ENCODE assay signal across 8 cellular contexts in genomic region chr14:80941241-80942157, GRCh38. TPM values are rescaled to one million over a fixed set of nuclear protein-coding genes. Genes with fewer than 3 reads are reported as not detected.
DNase-seq lines count a peak whose midpoint lies in the region; ATAC-seq and TF ChIP-seq lines count a peak whose summit lies in the region.

Gene CEP128, minus strand, starts transcription at chr14:80941738.

- peak within 1 kb of the TSS; percentile 91 for H3K4me3 Mint-ChIP-seq in activated T-cell treated with anti-CD3 and anti-CD28 coated beads, Interleukin-2, amount 50 U/mL, for 24 hours

- intact Hi-C loops in Panc1 (cut with micrococcal nuclease; ENCODE audit: unreplicated experiment), result no loop called here

- peaks cover 9% of the 10 kb centered on the region for H3K9me3 Mint-ChIP-seq in activated T-cell treated with anti-CD3 and anti-CD28 coated beads, Interleukin-2, amount 50 U/mL, for 24 hours

- H3K36me3 Mint-ChIP-seq in activated T-cell treated with anti-CD3 and anti-CD28 coated beads, Interleukin-2, amount 50 U/mL, for 24 hours (ENCODE audit: low read depth), result peaks cover 8% of the 10 kb centered on the region

- ATAC-seq in GM21717 (IDR thresholded peaks at IDR 0.05; ENCODE audit: unreplicated experiment), result peak; percentile 98
- peak; percentile 100 for ATAC-seq in Panc1

- POLR2A ChIA-PET in Panc1 (lab: Charles Lee), result interaction anchor here (0.6 kb wide), 1 partner anchor 896 kb away, joined by 3 read pairs; no protein-coding TSS in a partner anchor

- peaks cover 53% of the 10 kb centered on the region for H3K4me1 Mint-ChIP-seq in activated T-cell treated with anti-CD3 and anti-CD28 coated beads, Interleukin-2, amount 50 U/mL, for 24 hours (ENCODE audit: low read depth)

- H3K27ac Mint-ChIP-seq in activated T-cell treated with anti-CD3 and anti-CD28 coated beads, Interleukin-2, amount 50 U/mL, for 24 hours, result peak within 1 kb of the TSS; percentile 97

- H3K9ac ChIP-seq in mucosa of stomach (ENCODE audit: low read length), result peak within 1 kb of the TSS; percentile 70

- H3K9me3 ChIP-seq in Panc1 (ENCODE audit: control insufficient read depth, insufficient read depth, low read depth, low read length) (no peaks in the 10 kb centered on the region), esophagus (ENCODE audit: control insufficient read depth in 2 of 2, insufficient read depth in 1 of 2, low read depth in 1 of 2, low read length in 1 of 2) (no peaks in the 10 kb centered on the region), mucosa of stomach (ENCODE audit: control insufficient read depth, low read length) (no peaks in the 10 kb centered on the region)

- in situ Hi-C loops in Panc1 (cut with HindIII; ENCODE audit: low pct_unique_long_range_greater_than_20kb, low sequenced_read_pairs), result no loop called here

- TF ChIP-seq CTCF in Panc1 (IDR thresholded peaks at IDR 0.05), result no peak

- DNase-seq in DMS53 treated with DMSO at 0.1 percent for 48 hours (lab: John Stamatoyannopoulos, UW; ENCODE audit: unreplicated experiment) (peak; percentile 91), Panc1 (ENCODE audit: low read depth, low spot score) (peak; percentile 88)
- DNase-seq in Jurkat, Clone E6-1 (ENCODE audit: low read depth, low spot score), result peak; percentile 73
- DNase-seq in activated T-cell treated with anti-CD3 and anti-CD28 coated beads, Interleukin-2, amount 50 U/mL, for 24 hours, result peak; percentile 90
- DNase-seq in stimulated activated CD8-positive, alpha-beta memory T cell treated with anti-CD3 and anti-CD28 coated beads, Interleukin-4, amount 100 ng/mL, for 48 hours, result peak; percentile 91

- H3K27ac ChIP-seq in Panc1 (ENCODE audit: low read length), result peak within 1 kb of the TSS; percentile 68
- H3K27ac ChIP-seq in esophagus (ENCODE audit: low read depth in 2 of 2, low read length in 1 of 2), result peak within 1 kb of the TSS; percentile 73 to 89

- peak within 1 kb of the TSS; percentile 64 for H3K4me3 ChIP-seq in Jurkat, Clone E6-1 (ENCODE audit: low read length)
- H3K4me3 ChIP-seq in Panc1 (ENCODE audit: low read depth in 2 of 2, low read length in 2 of 2) (peak within 1 kb of the TSS; percentile 64 to 79), esophagus (ENCODE audit: low read depth in 1 of 2, low read length in 2 of 2) (peak within 1 kb of the TSS; percentile 71 to 94), mucosa of stomach (ENCODE audit: low read length) (peak within 1 kb of the TSS; percentile 45)

- no peaks in the 10 kb centered on the region; the same call in 1 of the 2 replicates for H3K36me3 ChIP-seq in Panc1 (ENCODE audit: control insufficient read depth, insufficient read depth, low read length)
- no peaks in the 10 kb centered on the region for H3K36me3 ChIP-seq in esophagus (ENCODE audit: control insufficient read depth in 2 of 2, insufficient read depth in 2 of 2, low read length in 1 of 2)
- H3K36me3 ChIP-seq in mucosa of stomach (ENCODE audit: control insufficient read depth, insufficient read depth, low read length), result no peaks in the 10 kb centered on the region

- H3K4me1 ChIP-seq in Panc1 (ENCODE audit: control insufficient read depth, insufficient read depth, low read length) (peaks cover 4% of the 10 kb centered on the region), esophagus (ENCODE audit: control insufficient read depth in 2 of 2, insufficient read depth in 2 of 2, low read length in 1 of 2) (no peaks in the 10 kb centered on the region), mucosa of stomach (ENCODE audit: control insufficient read depth, insufficient read depth, low read length) (no peaks in the 10 kb centered on the region)

- TSS peak; percentile 80 for BruUV-seq in Panc1 (replicated peaks; lab: Mats Ljungman, UMichigan)

- H3K27me3 ChIP-seq in Panc1 (ENCODE audit: control insufficient read depth, insufficient read depth, low read length) (no peaks in the 10 kb centered on the region), esophagus (ENCODE audit: control insufficient read depth in 1 of 2, insufficient read depth in 2 of 2, low read length in 2 of 2) (no peaks in the 10 kb centered on the region), mucosa of stomach (ENCODE audit: control insufficient read depth, insufficient read depth, low read length) (no peaks in the 10 kb centered on the region)

- H3K27me3 Mint-ChIP-seq in activated T-cell treated with anti-CD3 and anti-CD28 coated beads, Interleukin-2, amount 50 U/mL, for 24 hours, result no peaks in the 10 kb centered on the region

- CTCF ChIA-PET in Panc1 (lab: Charles Lee), result no interaction called here

- 1% methylated on average over 40 of the region's 40 CpGs for WGBS in esophagus, 2 donors

RNA-seq across cellular contexts. Expression of gene CEP128, which starts in this region (rescaled TPM):
- polyA plus RNA-seq in Jurkat, Clone E6-1 (2012; ENCODE audit: insufficient read depth, insufficient read length), result 9.2 TPM
- 9.3 TPM for total RNA-seq in Panc1 (2021; ENCODE audit: unreplicated experiment)
- polyA plus RNA-seq in Panc1 (2012; ENCODE audit: insufficient read length), result 1.6 TPM
- polyA plus RNA-seq in esophagus, result 1 to 10 TPM; 1.3 to 1.7 TPM

Comparison
In these comparisons a context has a peak if more than half of its experiments do, and no peak if none do; other contexts are left out.
1. Peak in every context shown above with its lines: DNase-seq, ATAC-seq, H3K4me3 ChIP-seq and H3K27ac ChIP-seq.